Comparison of ENCODE assay signal across 17 cellular contexts in genomic region chr3:11555211-11555782, GRCh38.
DNase-seq lines count a peak whose midpoint lies in the region; ATAC-seq and TF ChIP-seq lines count a peak whose summit lies in the region.
"Had no signal": no experiment of that assay in that cellular context is flagged by ENCODE, and none has a peak within 500 bp of the region (broad histone marks: within the 10 kb centered on the region; RNA-seq: fewer than 3 reads in every experiment).

No MANE protein-coding gene starts in this region.

- dilution Hi-C loops in mammary epithelial cell (cut with HindIII; ENCODE audit: low sequenced_read_pairs): no loop called here

- H3K4me3 Mint-ChIP-seq in nephron progenitor cell: no peak overlapping the region
- H3K4me3 Mint-ChIP-seq: dendritic cell treated with granulocyte-macrophage colony-stimulating factor and Interleukin-4, amounts not matched to agents 40 ng/mL and 50 ng/mL, for 4 days had no signal

- TF ChIP-seq POLR2A in breast epithelium (IDR thresholded peaks at IDR 0.05): no peak

- DNase-seq in breast epithelium (ENCODE audit: low spot score in 2 of 2) (peak in 1 of 2 donors; percentile 38), mammary epithelial cell (no peak), left ventricle myocardium inferior (peak; percentile 9), psoas muscle (no peak), upper lobe of right lung (no peak), nephron progenitor cell (no peak), activated gamma-delta T cell treated with Interleukin-2 at 50 U/mL for 16 hours (no peak)
- DNase-seq: activated CD4-positive, alpha-beta T cell treated with anti-CD3 and anti-CD28 coated beads for 4 hours; activated T-cell treated with anti-CD3 and anti-CD28 coated beads, Interleukin-2, amount 50 U/mL, for 1 hour; NCI-H1694; NCI-H774; RPMI8226; T-helper 2 cell had no signal

- WGBS in mammary epithelial cell (ENCODE audit: low coverage, missing lambda C conversion rate): 97% methylated on average over 5 of the region's 13 CpGs
- WGBS in psoas muscle, 3 donors: 75 to 88% (median 78%) methylated on average over 13 of the region's 13 CpGs

- ATAC-seq in psoas muscle (peak in 3 of 4 donors; percentile 6 to 10 (median 6)), upper lobe of right lung (peak; percentile 17), HG02642 (IDR thresholded peaks at IDR 0.05; ENCODE audit: poor library complexity, unreplicated experiment) (no peak)

- no peak overlapping the region for H2AFZ ChIP-seq in mammary epithelial cell (ENCODE audit: low read depth, low read length)
- H2AFZ ChIP-seq: parathyroid adenoma had no signal

- CTCF ChIA-PET in mammary epithelial cell (lab: Charles Lee; ENCODE audit: low non-redundant PET): no interaction called here

- intact Hi-C loops in breast epithelium (cut with DNase I; ENCODE audit: low total_unique reads): no loop called here
- intact Hi-C loops in mammary epithelial cell (cut with micrococcal nuclease): no loop called here
- intact Hi-C loops in left ventricle myocardium inferior (cut with micrococcal nuclease): no loop called here
- intact Hi-C loops in psoas muscle (cut with DNase I): no loop called here
- intact Hi-C loops in upper lobe of right lung (cut with DNase I): no loop called here

- no peaks in the 10 kb centered on the region for H4K20me1 ChIP-seq in mammary epithelial cell (ENCODE audit: insufficient read depth, low read length)

- H3K79me2 ChIP-seq in mammary epithelial cell (ENCODE audit: insufficient read depth, low read length): peaks cover 31% of the 10 kb centered on the region

- H3K9ac ChIP-seq in mammary epithelial cell (ENCODE audit: insufficient read depth, low read length): no peak overlapping the region
- H3K9ac ChIP-seq: parathyroid adenoma had no signal

- TF ChIP-seq CTCF in breast epithelium (IDR thresholded peaks at IDR 0.05) (no peak), mammary epithelial cell (conservative IDR thresholded peaks at IDR 0.05 in 1 of 2, IDR thresholded peaks at IDR 0.05 in 1 of 2; ENCODE audit: extremely low read depth in 1 of 2, insufficient read depth in 1 of 2, low read depth in 1 of 2, low read length in 2 of 2) (no peak), left ventricle myocardium inferior (IDR thresholded peaks at IDR 0.05; ENCODE audit: borderline replicate concordance) (no peak), psoas muscle (IDR thresholded peaks at IDR 0.05) (no peak), upper lobe of right lung (IDR thresholded peaks at IDR 0.05) (no peak), nephron progenitor cell (IDR thresholded peaks at IDR 0.05) (no peak)

- H3K9me3 ChIP-seq in breast epithelium: no peaks in the 10 kb centered on the region
- H3K9me3 ChIP-seq in mammary epithelial cell (replicated peaks; ENCODE audit: insufficient read depth, low read length): no peaks in the 10 kb centered on the region
- no peaks in the 10 kb centered on the region for H3K9me3 ChIP-seq in left ventricle myocardium inferior (replicated peaks)
- no peaks in the 10 kb centered on the region for H3K9me3 ChIP-seq in psoas muscle
- H3K9me3 ChIP-seq in upper lobe of right lung: no peaks in the 10 kb centered on the region

- no peaks in the 10 kb centered on the region for H3K27me3 Mint-ChIP-seq in nephron progenitor cell (ENCODE audit: low read depth, poor library complexity)
- H3K27me3 Mint-ChIP-seq: dendritic cell treated with granulocyte-macrophage colony-stimulating factor and Interleukin-4, amounts not matched to agents 40 ng/mL and 50 ng/mL, for 4 days had no signal

- no peaks in the 10 kb centered on the region for H3K27me3 ChIP-seq in breast epithelium
- no peaks in the 10 kb centered on the region for H3K27me3 ChIP-seq in mammary epithelial cell (ENCODE audit: insufficient read depth, low read length)
- H3K27me3 ChIP-seq in left ventricle myocardium inferior (ENCODE audit: low read depth): no peaks in the 10 kb centered on the region
- no peaks in the 10 kb centered on the region for H3K27me3 ChIP-seq in psoas muscle (ENCODE audit: insufficient read depth in 3 of 3, low read length in 2 of 3)
- no peaks in the 10 kb centered on the region for H3K27me3 ChIP-seq in upper lobe of right lung

- peaks cover 58% of the 10 kb centered on the region for H3K4me1 Mint-ChIP-seq in nephron progenitor cell

- H3K9me3 Mint-ChIP-seq in nephron progenitor cell: peaks cover 21% of the 10 kb centered on the region
- H3K9me3 Mint-ChIP-seq: dendritic cell treated with granulocyte-macrophage colony-stimulating factor and Interleukin-4, amounts not matched to agents 40 ng/mL and 50 ng/mL, for 4 days had no signal

- no peak overlapping the region for H3K27ac Mint-ChIP-seq in nephron progenitor cell
- H3K27ac Mint-ChIP-seq: dendritic cell treated with granulocyte-macrophage colony-stimulating factor and Interleukin-4, amounts not matched to agents 40 ng/mL and 50 ng/mL, for 4 days had no signal

- H3K4me1 ChIP-seq in breast epithelium (peaks cover 3 to 6% of the 10 kb centered on the region in 2 donors), mammary epithelial cell (ENCODE audit: insufficient read depth, low read length) (peaks cover 7% of the 10 kb centered on the region), left ventricle myocardium inferior (peaks cover 79% of the 10 kb centered on the region), psoas muscle (peaks cover 64% of the 10 kb centered on the region), upper lobe of right lung (peaks cover 49% of the 10 kb centered on the region)
- H3K4me1 ChIP-seq: parathyroid adenoma had no signal

- no peak overlapping the region for H3K4me3 ChIP-seq in breast epithelium
- H3K4me3 ChIP-seq in mammary epithelial cell (replicated peaks in 1 of 3; ENCODE audit: insufficient read depth in 1 of 3, low read depth in 2 of 3, low read length in 3 of 3): no peak overlapping the region
- H3K4me3 ChIP-seq in left ventricle myocardium inferior: no peak overlapping the region
- H3K4me3 ChIP-seq in psoas muscle: no peak overlapping the region
- H3K4me3 ChIP-seq in upper lobe of right lung: no peak overlapping the region
- H3K4me3 ChIP-seq: lung had no signal

- H3K36me3 Mint-ChIP-seq in nephron progenitor cell (ENCODE audit: low read depth): peaks cover 62% of the 10 kb centered on the region

- H3K27ac ChIP-seq in breast epithelium (peak overlapping the region; percentile 46 to 82), mammary epithelial cell (ENCODE audit: insufficient read depth, low read depth, low read length) (no peak overlapping the region), left ventricle myocardium inferior (replicated peaks) (peak overlapping the region; percentile 71), psoas muscle (peak overlapping the region; percentile 62), upper lobe of right lung (peak overlapping the region; percentile 42)
- H3K27ac ChIP-seq: parathyroid adenoma had no signal

- no peaks in the 10 kb centered on the region for H3K36me3 ChIP-seq in breast epithelium
- peaks cover 3% of the 10 kb centered on the region for H3K36me3 ChIP-seq in mammary epithelial cell (ENCODE audit: insufficient read depth, low read length)
- H3K36me3 ChIP-seq in left ventricle myocardium inferior: peaks cover 25% of the 10 kb centered on the region
- peaks cover 0 to 36% of the 10 kb centered on the region in 2 donors for H3K36me3 ChIP-seq in psoas muscle (ENCODE audit: insufficient read depth in 1 of 2, low read depth in 1 of 2)
- peaks cover 41% of the 10 kb centered on the region for H3K36me3 ChIP-seq in upper lobe of right lung

- in situ Hi-C loops in mammary epithelial cell (cut with MboI; ENCODE audit: low sequenced_read_pairs in 2 of 2): no loop called here

- no TSS peak for BruUV-seq in mammary epithelial cell (replicated peaks; lab: Mats Ljungman, UMichigan)

- no peak overlapping the region for H3K4me2 ChIP-seq in mammary epithelial cell (ENCODE audit: insufficient read depth, low read depth, low read length)
